Comparison of ENCODE assay signal across 1 cellular context in the genomic region with DNA sequence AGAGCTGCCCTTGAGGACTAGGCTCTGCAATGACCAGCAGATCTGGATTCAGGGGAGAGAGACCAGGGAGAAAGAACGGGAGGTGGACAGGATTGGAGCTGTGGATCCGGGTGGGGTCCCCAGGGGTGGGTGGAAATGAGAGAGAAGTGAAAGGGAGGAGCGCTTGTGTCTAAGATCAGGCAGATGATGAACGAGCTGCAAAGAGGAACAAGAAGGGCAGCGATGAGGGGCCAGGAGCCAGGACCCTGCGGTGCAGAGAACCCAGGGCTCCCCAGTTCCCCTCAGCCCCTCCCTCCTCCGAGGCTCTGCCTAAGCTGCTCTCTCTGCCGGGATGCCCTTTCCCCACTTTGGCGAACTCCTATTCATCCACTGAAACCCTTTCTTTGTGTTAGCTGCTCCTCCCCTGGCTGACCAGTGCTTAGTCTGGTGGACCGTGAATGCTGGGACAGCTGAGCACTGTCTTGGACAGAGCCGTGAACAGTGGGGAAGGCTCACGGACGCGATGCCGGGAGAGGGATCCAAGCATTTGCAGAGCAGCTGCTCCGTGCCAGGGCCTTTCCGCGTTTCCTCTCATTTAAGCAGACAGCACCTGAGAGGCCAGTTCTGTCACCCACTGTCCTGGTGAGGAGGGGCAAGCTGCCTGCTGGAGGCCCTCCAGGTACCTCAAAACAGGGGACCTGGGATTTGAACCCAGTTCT.
TF ChIP-seq lines count a peak whose summit lies in the region.

No MANE protein-coding gene starts in this region.

TF ChIP-seq in SK-N-SH, 30 proteins besides CTCF, POLR2A, EP300 and RAD21 (continued from another document):
- TF ChIP-seq NRF1 (IDR thresholded peaks at IDR 0.05; ENCODE audit: low read depth, low read length): no peak
- TF ChIP-seq TCF12 (IDR thresholded peaks at IDR 0.05): no peak
- TF ChIP-seq FOXJ3 (CRISPR knock-in tag; IDR thresholded peaks at IDR 0.05): no peak
- no peak for TF ChIP-seq TAF1 (IDR thresholded peaks at IDR 0.05; ENCODE audit: borderline replicate concordance, low read depth, low read length)
- no peak for TF ChIP-seq PBX3 (IDR thresholded peaks at IDR 0.05)
- no peak for TF ChIP-seq SIN3A (IDR thresholded peaks at IDR 0.05; ENCODE audit: borderline replicate concordance, low read depth, low read length)
- TF ChIP-seq POLR2AphosphoS5 (IDR thresholded peaks at IDR 0.05; ENCODE audit: low read depth, low read length): no peak
- TF ChIP-seq, protein P1, sequence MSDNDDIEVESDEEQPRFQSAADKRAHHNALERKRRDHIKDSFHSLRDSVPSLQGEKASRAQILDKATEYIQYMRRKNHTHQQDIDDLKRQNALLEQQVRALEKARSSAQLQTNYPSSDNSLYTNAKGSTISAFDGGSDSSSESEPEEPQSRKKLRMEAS (IDR thresholded peaks at IDR 0.05; ENCODE audit: low read depth): no peak
- no peak for TF ChIP-seq NFIC (IDR thresholded peaks at IDR 0.05; ENCODE audit: borderline replicate concordance)
- no peak for TF ChIP-seq EZH2phosphoT487 (IDR thresholded peaks at IDR 0.05; ENCODE audit: borderline replicate concordance, low read depth)
- TF ChIP-seq JUND (IDR thresholded peaks at IDR 0.05): no peak
- TF ChIP-seq FOXM1 (IDR thresholded peaks at IDR 0.05; ENCODE audit: low read depth): no peak
- TF ChIP-seq RXRA (IDR thresholded peaks at IDR 0.05; ENCODE audit: borderline replicate concordance, low read depth): no peak
